8 cellular contexts compared by ENCODE assay signal in the genomic region with DNA sequence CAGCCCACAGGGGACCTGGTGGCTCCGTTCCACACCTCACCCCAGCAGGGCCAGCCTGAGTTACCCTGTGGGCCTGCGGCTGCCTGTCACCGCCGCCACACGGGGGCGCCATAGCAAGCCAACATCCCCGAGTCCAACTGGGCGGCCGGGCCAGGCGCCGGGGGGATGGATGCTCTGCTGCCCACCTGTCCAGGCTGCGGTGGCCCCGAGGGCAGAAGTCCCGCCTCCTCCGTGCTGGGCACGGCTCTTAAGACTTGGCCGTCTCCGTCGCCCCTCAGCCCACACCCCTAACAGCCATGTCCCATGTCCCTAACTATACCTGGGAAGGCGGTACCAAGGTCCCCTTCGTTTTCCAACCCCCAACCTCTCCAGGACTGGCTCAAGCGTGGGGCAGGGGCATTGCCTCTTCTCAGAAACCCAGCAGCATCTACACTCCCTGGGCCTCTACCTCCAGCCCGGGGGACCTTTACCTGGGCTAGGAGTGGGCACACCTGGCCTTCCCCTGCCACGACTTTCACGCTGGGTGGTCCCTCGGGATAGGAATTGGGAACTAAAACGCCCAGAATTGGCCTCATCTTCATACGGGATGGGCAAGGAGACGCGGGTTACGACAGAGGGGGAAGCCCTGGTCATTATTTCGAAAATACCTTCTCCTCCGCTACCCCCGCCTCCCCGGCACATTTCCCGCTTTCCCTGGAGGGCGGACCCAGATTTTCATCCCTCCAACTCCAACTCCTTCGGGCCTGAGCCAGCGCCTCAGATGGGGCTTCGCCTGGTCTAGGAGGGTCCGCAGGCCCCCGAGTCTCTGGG. TPM values are rescaled to one million over a fixed set of nuclear protein-coding genes. Genes with fewer than 3 reads are reported as not detected.
DNase-seq lines count a peak whose midpoint lies in the region; ATAC-seq and TF ChIP-seq lines count a peak whose summit lies in the region.

No MANE protein-coding gene starts in this region.

- H4K20me1 ChIP-seq in neural progenitor cell (ENCODE audit: low read depth): no peaks in the 10 kb centered on the region

- H3K27me3 Mint-ChIP-seq in CD4-positive, CD25-positive, alpha-beta regulatory T cell: peaks cover 23% of the 10 kb centered on the region
- H3K27me3 Mint-ChIP-seq in neural progenitor cell (ENCODE audit: insufficient read depth, low read depth): peaks cover 7% of the 10 kb centered on the region
- H3K27me3 Mint-ChIP-seq in stimulated activated naive CD8-positive, alpha-beta T cell treated with anti-CD3 and anti-CD28 coated beads, Interleukin-15, amount 100 ng/mL, for 72 hours: peaks cover 29% of the 10 kb centered on the region

- no peaks in the 10 kb centered on the region for H3K36me3 ChIP-seq in CD4-positive, CD25-positive, alpha-beta regulatory T cell (ENCODE audit: control insufficient read depth, insufficient read depth, low read length)
- H3K36me3 ChIP-seq in HUES64 (ENCODE audit: insufficient read depth, low read length) (no peaks in the 10 kb centered on the region), neural progenitor cell (no peaks in the 10 kb centered on the region)

- H3K27ac Mint-ChIP-seq in CD4-positive, CD25-positive, alpha-beta regulatory T cell: peak overlapping the region in 1 of 3 donors; percentile 45
- H3K27ac Mint-ChIP-seq in neural progenitor cell: peak overlapping the region; percentile 85
- peak overlapping the region; percentile 40 to 91 for H3K27ac Mint-ChIP-seq in stimulated activated naive CD8-positive, alpha-beta T cell treated with anti-CD3 and anti-CD28 coated beads, Interleukin-15, amount 100 ng/mL, for 72 hours

- no peak for ATAC-seq in CD4-positive, CD25-positive, alpha-beta regulatory T cell (ENCODE audit: low read depth in 2 of 2)
- ATAC-seq in GM19397 (IDR thresholded peaks at IDR 0.05; ENCODE audit: unreplicated experiment): peak; percentile 25
- ATAC-seq in foreskin keratinocyte: peak; percentile 51
- peak; percentile 59 for ATAC-seq in stimulated activated naive CD8-positive, alpha-beta T cell treated with anti-CD3 and anti-CD28 coated beads, Interleukin-15, amount 100 ng/mL, for 72 hours

- POLR2A ChIA-PET in RWPE1 (lab: Yijun Ruan, JAX; ENCODE audit: low non-redundant PET): no interaction called here

- peak overlapping the region; percentile 98 for H3K4me2 ChIP-seq in neural progenitor cell

- H2AFZ ChIP-seq in neural progenitor cell (replicated peaks): peak overlapping the region; percentile 97

- peak overlapping the region; percentile 89 for H3K9ac ChIP-seq in HUES64 (ENCODE audit: low read depth, low read length)
- H3K9ac ChIP-seq in neural progenitor cell: peak overlapping the region; percentile 72

- peaks cover 0 to 7% (median 3%) of the 10 kb centered on the region in 7 donors for H3K9me3 Mint-ChIP-seq in CD4-positive, CD25-positive, alpha-beta regulatory T cell
- peaks cover 10% of the 10 kb centered on the region for H3K9me3 Mint-ChIP-seq in neural progenitor cell
- peaks cover 5 to 10% of the 10 kb centered on the region in 2 donors for H3K9me3 Mint-ChIP-seq in stimulated activated naive CD8-positive, alpha-beta T cell treated with anti-CD3 and anti-CD28 coated beads, Interleukin-15, amount 100 ng/mL, for 72 hours

- H3K79me2 ChIP-seq in neural progenitor cell (ENCODE audit: low read depth): no peaks in the 10 kb centered on the region

- WGBS in HUES64: 2% methylated on average over 42 of the region's 42 CpGs

- H3F3A ChIP-seq in neural progenitor cell (ENCODE audit: low read depth): peaks cover 16% of the 10 kb centered on the region

- peak; percentile 66 to 80 (median 76) for DNase-seq in CD4-positive, CD25-positive, alpha-beta regulatory T cell
- DNase-seq in RWPE1 (ENCODE audit: low spot score): peak; percentile 79
- peak; percentile 67 for DNase-seq in activated gamma-delta T cell (lab: John Stamatoyannopoulos, UW)
- DNase-seq in foreskin keratinocyte: peak; percentile 17 to 50
- DNase-seq in neural progenitor cell (ENCODE audit: low spot score): peak; percentile 92
- peak; percentile 83 to 84 for DNase-seq in stimulated activated naive CD8-positive, alpha-beta T cell treated with anti-CD3 and anti-CD28 coated beads, Interleukin-15, amount 100 ng/mL, for 72 hours

- H3K9me3 ChIP-seq in CD4-positive, CD25-positive, alpha-beta regulatory T cell (ENCODE audit: control insufficient read depth in 2 of 2, low read length in 2 of 2): peaks cover 0 to 6% of the 10 kb centered on the region in 2 experiments
- peaks cover 9% of the 10 kb centered on the region for H3K9me3 ChIP-seq in HUES64 (ENCODE audit: insufficient read depth, low read depth, low read length)
- H3K9me3 ChIP-seq in neural progenitor cell (ENCODE audit: low read depth): no peaks in the 10 kb centered on the region

- TF ChIP-seq CTCF in RWPE1 (conservative IDR thresholded peaks at IDR 0.05; ENCODE audit: low read depth) (peak; percentile 96), foreskin keratinocyte (conservative IDR thresholded peaks at IDR 0.05) (peak; percentile 88), neural progenitor cell (IDR thresholded peaks at IDR 0.05) (peak; percentile 98)

- peak overlapping the region; percentile 89 to 96 (median 93) for H3K4me3 Mint-ChIP-seq in CD4-positive, CD25-positive, alpha-beta regulatory T cell
- H3K4me3 Mint-ChIP-seq in neural progenitor cell: peak overlapping the region; percentile 93
- H3K4me3 Mint-ChIP-seq in stimulated activated naive CD8-positive, alpha-beta T cell treated with anti-CD3 and anti-CD28 coated beads, Interleukin-15, amount 100 ng/mL, for 72 hours: peak overlapping the region; percentile 90 to 96

- peak overlapping the region; percentile 41 for H3K27ac ChIP-seq in CD4-positive, CD25-positive, alpha-beta regulatory T cell (ENCODE audit: insufficient read depth, low read length, poor library complexity, severe bottlenecking)
- H3K27ac ChIP-seq in HUES64 (ENCODE audit: low read depth, low read length) (peak overlapping the region; percentile 81), RWPE1 (peak overlapping the region; percentile 73), foreskin keratinocyte (peak overlapping the region; percentile 73), neural progenitor cell (no peak overlapping the region)

- H3K4me1 Mint-ChIP-seq in CD4-positive, CD25-positive, alpha-beta regulatory T cell: peaks cover 0 to 20% (median 9%) of the 10 kb centered on the region in 4 donors
- peaks cover 33% of the 10 kb centered on the region for H3K4me1 Mint-ChIP-seq in neural progenitor cell
- H3K4me1 Mint-ChIP-seq in stimulated activated naive CD8-positive, alpha-beta T cell treated with anti-CD3 and anti-CD28 coated beads, Interleukin-15, amount 100 ng/mL, for 72 hours: peaks cover 13% of the 10 kb centered on the region

- peaks cover 21% of the 10 kb centered on the region for H3K4me1 ChIP-seq in CD4-positive, CD25-positive, alpha-beta regulatory T cell (ENCODE audit: control insufficient read depth, insufficient read depth, low read length, poor library complexity, severe bottlenecking)
- peaks cover 2% of the 10 kb centered on the region; the same call in 1 of the 2 replicates for H3K4me1 ChIP-seq in HUES64 (ENCODE audit: insufficient read depth, low read length)
- no peaks in the 10 kb centered on the region for H3K4me1 ChIP-seq in foreskin keratinocyte
- H3K4me1 ChIP-seq in neural progenitor cell: peaks cover 4% of the 10 kb centered on the region

- H3K36me3 Mint-ChIP-seq in CD4-positive, CD25-positive, alpha-beta regulatory T cell: no peaks in the 10 kb centered on the region
- H3K36me3 Mint-ChIP-seq in neural progenitor cell: peaks cover 5% of the 10 kb centered on the region

- peak overlapping the region; percentile 62 for H3K4me3 ChIP-seq in CD4-positive, CD25-positive, alpha-beta regulatory T cell (ENCODE audit: low read depth, low read length)
- H3K4me3 ChIP-seq in HUES64 (ENCODE audit: low read length) (peak overlapping the region; percentile 95), neural progenitor cell (peak overlapping the region; percentile 98)

- CTCF ChIA-PET in RWPE1 (lab: Yijun Ruan, JAX): interaction anchor here (0.5 to 1.8 kb wide), 5 partner anchors 22 to 437 kb away, joined by 3 to 5 read pairs (median 4); no protein-coding TSS in a partner anchor

- peaks cover 3% of the 10 kb centered on the region for H3K27me3 ChIP-seq in CD4-positive, CD25-positive, alpha-beta regulatory T cell (ENCODE audit: control insufficient read depth, insufficient read depth, low read length)
- H3K27me3 ChIP-seq in HUES64 (ENCODE audit: insufficient read depth, low read length) (no peaks in the 10 kb centered on the region; the same call in 1 of the 2 replicates), foreskin keratinocyte (peaks cover 27% of the 10 kb centered on the region), neural progenitor cell (no peaks in the 10 kb centered on the region)

RNA-seq across cellular contexts. Expression of a gene that starts 1.1 kb away (rescaled TPM):
- total RNA-seq in CD4-positive, CD25-positive, alpha-beta regulatory T cell: not detected
- polyA plus RNA-seq in CD4-positive, CD25-positive, alpha-beta regulatory T cell: not detected
- 0.75 TPM for polyA plus RNA-seq in HUES64 (2013, experiment 1 of 2)
- 1.1 TPM for polyA plus RNA-seq in HUES64 (2013, experiment 2 of 2)
- total RNA-seq in foreskin keratinocyte (0.04 TPM in 1 of 2 replicates, not detected in the other), neural progenitor cell (ENCODE audit: low replicate concordance) (0.77 and 1.1 TPM in 2 replicates)
- 0.02 TPM in 1 of 2 replicates, not detected in the other for polyA plus RNA-seq in foreskin keratinocyte

RNA-seq across cellular contexts. Expression of a gene that starts 38.1 kb away (rescaled TPM):
- total RNA-seq in CD4-positive, CD25-positive, alpha-beta regulatory T cell: not detected
- under 1 TPM in 1 of 4 donors, not detected in 3; 0.23 TPM for polyA plus RNA-seq in CD4-positive, CD25-positive, alpha-beta regulatory T cell
- 1.7 TPM for polyA plus RNA-seq in HUES64 (2013, experiment 1 of 2)
- 1.8 TPM for polyA plus RNA-seq in HUES64 (2013, experiment 2 of 2)
- total RNA-seq in foreskin keratinocyte (0.46 and 0.71 TPM in 2 replicates), neural progenitor cell (ENCODE audit: low replicate concordance) (0.32 and 1.2 TPM in 2 replicates)
- polyA plus RNA-seq in foreskin keratinocyte: 0.45 and 0.58 TPM in 2 replicates

Comparison
In these comparisons a context has a peak if more than half of its experiments do, and no peak if none do; other contexts are left out.
1. ATAC-seq: peak in GM19397 (single experiment), foreskin keratinocyte (single experiment) and stimulated activated naive CD8-positive, alpha-beta T cell treated with anti-CD3 and anti-CD28 coated beads, Interleukin-15, amount 100 ng/mL, for 72 hours (single experiment); none in CD4-positive, CD25-positive, alpha-beta regulatory T cell (0 of 2).
2. DNase-seq: peak in every context shown above with its lines; median percentile 92 in neural progenitor cell; 84 in stimulated activated naive CD8-positive, alpha-beta T cell treated with anti-CD3 and anti-CD28 coated beads, Interleukin-15, amount 100 ng/mL, for 72 hours; 79 in RWPE1; 76 in CD4-positive, CD25-positive, alpha-beta regulatory T cell; 67 in activated gamma-delta T cell; 34 in foreskin keratinocyte.
3. Peak in every context shown above with its lines, with median percentiles within 50 percentile points of each other: H3K4me3 ChIP-seq, H3K4me3 Mint-ChIP-seq and CTCF ChIP-seq.